In genomic region chr5:52799983-52800393, GRCh38 we compare ENCODE assay signal across 2 cellular contexts.
A peak's percentile ranks its signal among the peaks of the same experiment; 100 is the strongest.
TF ChIP-seq lines count a peak whose summit lies in the region.

No MANE protein-coding gene starts in this region.

TF ChIP-seq in A549, 52 proteins besides CTCF, POLR2A, EP300 and RAD21 (continued from another document):
- TF ChIP-seq, protein P1, sequence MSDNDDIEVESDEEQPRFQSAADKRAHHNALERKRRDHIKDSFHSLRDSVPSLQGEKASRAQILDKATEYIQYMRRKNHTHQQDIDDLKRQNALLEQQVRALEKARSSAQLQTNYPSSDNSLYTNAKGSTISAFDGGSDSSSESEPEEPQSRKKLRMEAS (IDR thresholded peaks at IDR 0.05) = peak; percentile 49
- TF ChIP-seq GATA3 (IDR thresholded peaks at IDR 0.05; ENCODE audit: borderline replicate concordance) (0 out of 2 replicates have a peak, but pooled peaks have one; percentile 23), FOSL2 (IDR thresholded peaks at IDR 0.05) (no peak), FOSL2 (CRISPR knock-in tag; IDR thresholded peaks at IDR 0.05) (no peak), ATOH8 (CRISPR knock-in tag; IDR thresholded peaks at IDR 0.05; ENCODE audit: low read depth) (no peak), NR3C1 (IDR thresholded peaks at IDR 0.05) (no peak), ZC3H11A (IDR thresholded peaks at IDR 0.05) (no peak), PBX3 (IDR thresholded peaks at IDR 0.05) (no peak), ZNF302 (CRISPR knock-in tag; IDR thresholded peaks at IDR 0.05) (no peak), MYC (IDR thresholded peaks at IDR 0.05; ENCODE audit: borderline replicate concordance, low read length) (no peak), CHD2 (IDR thresholded peaks at IDR 0.05; ENCODE audit: low read length, partially characterized antibody) (peak; percentile 3), NPAS2 (CRISPR knock-in tag; IDR thresholded peaks at IDR 0.05; ENCODE audit: borderline replicate concordance) (no peak), EHF (CRISPR knock-in tag; IDR thresholded peaks at IDR 0.05) (no peak), MAZ (IDR thresholded peaks at IDR 0.05; ENCODE audit: borderline replicate concordance, low read depth, low read length) (no peak), HDAC2 (IDR thresholded peaks at IDR 0.05) (no peak), BCL3 (IDR thresholded peaks at IDR 0.05) (peak; percentile 48; the same call in 1 of the 3 replicates), ESRRA (IDR thresholded peaks at IDR 0.05; ENCODE audit: borderline replicate concordance, low read length) (no peak)
- TF ChIP-seq, protein P2, sequence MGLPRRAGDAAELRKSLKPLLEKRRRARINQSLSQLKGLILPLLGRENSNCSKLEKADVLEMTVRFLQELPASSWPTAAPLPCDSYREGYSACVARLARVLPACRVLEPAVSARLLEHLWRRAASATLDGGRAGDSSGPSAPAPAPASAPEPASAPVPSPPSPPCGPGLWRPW (IDR thresholded peaks at IDR 0.05) = no peak
- TF ChIP-seq, protein P3, sequence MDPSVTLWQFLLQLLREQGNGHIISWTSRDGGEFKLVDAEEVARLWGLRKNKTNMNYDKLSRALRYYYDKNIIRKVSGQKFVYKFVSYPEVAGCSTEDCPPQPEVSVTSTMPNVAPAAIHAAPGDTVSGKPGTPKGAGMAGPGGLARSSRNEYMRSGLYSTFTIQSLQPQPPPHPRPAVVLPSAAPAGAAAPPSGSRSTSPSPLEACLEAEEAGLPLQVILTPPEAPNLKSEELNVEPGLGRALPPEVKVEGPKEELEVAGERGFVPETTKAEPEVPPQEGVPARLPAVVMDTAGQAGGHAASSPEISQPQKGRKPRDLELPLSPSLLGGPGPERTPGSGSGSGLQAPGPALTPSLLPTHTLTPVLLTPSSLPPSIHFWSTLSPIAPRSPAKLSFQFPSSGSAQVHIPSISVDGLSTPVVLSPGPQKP (IDR thresholded peaks at IDR 0.05; ENCODE audit: low read depth, low read length) = no peak

TF ChIP-seq in K562, 482 proteins besides CTCF, POLR2A, EP300 and RAD21 (continued from another document and continues in another):
- TF ChIP-seq CCAR2 (IDR thresholded peaks at IDR 0.05; ENCODE audit: low read depth, low read length) = no peak
- TF ChIP-seq PYGO2 (tag; IDR thresholded peaks at IDR 0.05) = no peak
- TF ChIP-seq ATF3 (IDR thresholded peaks at IDR 0.05) = peak; percentile 56
- TF ChIP-seq ATF3 (CRISPR knock-in tag; conservative IDR thresholded peaks at IDR 0.05) = no peak
- TF ChIP-seq RNF219 (CRISPR knock-in tag; IDR thresholded peaks at IDR 0.05) = no peak
- TF ChIP-seq ATF7 (IDR thresholded peaks at IDR 0.05) = peak; percentile 51; the same call in 1 of the 2 replicates
- TF ChIP-seq ZNF830 (CRISPR knock-in tag; IDR thresholded peaks at IDR 0.05) = 0 out of 2 replicates have a peak, but pooled peaks have one; percentile 25
- TF ChIP-seq DMBX1 (CRISPR knock-in tag; IDR thresholded peaks at IDR 0.05; ENCODE audit: borderline replicate concordance) = 0 out of 2 replicates have a peak, but pooled peaks have one; percentile 22
- TF ChIP-seq PHF8 (IDR thresholded peaks at IDR 0.05; ENCODE audit: borderline replicate concordance, low read length) = peak; percentile 80
- TF ChIP-seq MXI1 (IDR thresholded peaks at IDR 0.05; ENCODE audit: low read depth, low read length) = peak; percentile 32; the same call in 1 of the 2 replicates
- no peak for TF ChIP-seq TRIM24 (IDR thresholded peaks at IDR 0.05)
- TF ChIP-seq VEZF1 (CRISPR knock-in tag; IDR thresholded peaks at IDR 0.05) = 0 out of 2 replicates have a peak, but pooled peaks have one; percentile 29
- TF ChIP-seq KAT7 (CRISPR knock-in tag; IDR thresholded peaks at IDR 0.05; ENCODE audit: borderline replicate concordance) = 0 out of 2 replicates have a peak, but pooled peaks have one; percentile 23
- peak; percentile 76; the same call in 1 of the 2 replicates for TF ChIP-seq E2F3 (CRISPR knock-in tag; IDR thresholded peaks at IDR 0.05)
- TF ChIP-seq KDM4B (IDR thresholded peaks at IDR 0.05; ENCODE audit: borderline replicate concordance in 2 of 2, low read depth in 1 of 2) = 0 out of 4 replicates have a peak, but pooled peaks of 1 of the 2 experiments have one; percentile 54
- TF ChIP-seq POLR3A (IDR thresholded peaks at IDR 0.05; ENCODE audit: borderline replicate concordance, extremely low read depth, insufficient read depth, insufficient read length) = no peak
- peak; percentile 63; the same call in 1 of the 2 replicates for TF ChIP-seq ERF (CRISPR knock-in tag; IDR thresholded peaks at IDR 0.05)
- no peak for TF ChIP-seq BACH1 (tag; IDR thresholded peaks at IDR 0.05)
- TF ChIP-seq, protein P4, sequence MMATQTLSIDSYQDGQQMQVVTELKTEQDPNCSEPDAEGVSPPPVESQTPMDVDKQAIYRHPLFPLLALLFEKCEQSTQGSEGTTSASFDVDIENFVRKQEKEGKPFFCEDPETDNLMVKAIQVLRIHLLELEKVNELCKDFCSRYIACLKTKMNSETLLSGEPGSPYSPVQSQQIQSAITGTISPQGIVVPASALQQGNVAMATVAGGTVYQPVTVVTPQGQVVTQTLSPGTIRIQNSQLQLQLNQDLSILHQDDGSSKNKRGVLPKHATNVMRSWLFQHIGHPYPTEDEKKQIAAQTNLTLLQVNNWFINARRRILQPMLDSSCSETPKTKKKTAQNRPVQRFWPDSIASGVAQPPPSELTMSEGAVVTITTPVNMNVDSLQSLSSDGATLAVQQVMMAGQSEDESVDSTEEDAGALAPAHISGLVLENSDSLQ (IDR thresholded peaks at IDR 0.05) = 0 out of 2 replicates have a peak, but pooled peaks have one; percentile 5
- no peak for TF ChIP-seq ZC3H4 (CRISPR knock-in tag; IDR thresholded peaks at IDR 0.05; ENCODE audit: borderline replicate concordance)
- TF ChIP-seq SP1 (CRISPR knock-in tag; IDR thresholded peaks at IDR 0.05) = peak; percentile 61
- TF ChIP-seq, protein P5, sequence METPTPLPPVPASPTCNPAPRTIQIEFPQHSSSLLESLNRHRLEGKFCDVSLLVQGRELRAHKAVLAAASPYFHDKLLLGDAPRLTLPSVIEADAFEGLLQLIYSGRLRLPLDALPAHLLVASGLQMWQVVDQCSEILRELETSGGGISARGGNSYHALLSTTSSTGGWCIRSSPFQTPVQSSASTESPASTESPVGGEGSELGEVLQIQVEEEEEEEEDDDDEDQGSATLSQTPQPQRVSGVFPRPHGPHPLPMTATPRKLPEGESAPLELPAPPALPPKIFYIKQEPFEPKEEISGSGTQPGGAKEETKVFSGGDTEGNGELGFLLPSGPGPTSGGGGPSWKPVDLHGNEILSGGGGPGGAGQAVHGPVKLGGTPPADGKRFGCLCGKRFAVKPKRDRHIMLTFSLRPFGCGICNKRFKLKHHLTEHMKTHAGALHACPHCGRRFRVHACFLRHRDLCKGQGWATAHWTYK (CRISPR knock-in tag; IDR thresholded peaks at IDR 0.05) = 0 out of 2 replicates have a peak, but pooled peaks have one; percentile 53
- no peak for TF ChIP-seq BCL6 (CRISPR knock-in tag; IDR thresholded peaks at IDR 0.05)
- TF ChIP-seq SIN3A (IDR thresholded peaks at IDR 0.05; ENCODE audit: borderline replicate concordance in 2 of 2, control insufficient read depth in 1 of 2, low read depth in 2 of 2, low read length in 2 of 2) = peak in 1 of 2 experiments; percentile 38; a peak in 1 of 4 replicates
- peak; percentile 57 for TF ChIP-seq TAF1 (IDR thresholded peaks at IDR 0.05; ENCODE audit: control insufficient read depth, extremely low read depth, insufficient read depth, low read length, severe bottlenecking)
- peak; percentile 54; the same call in 1 of the 2 replicates for TF ChIP-seq CREM (IDR thresholded peaks at IDR 0.05; ENCODE audit: low read depth)
- TF ChIP-seq MAZ (CRISPR knock-in tag; conservative IDR thresholded peaks at IDR 0.05 in 1 of 2, IDR thresholded peaks at IDR 0.05 in 1 of 2) = peak in 1 of 2 experiments; percentile 53; a peak in 1 of 4 replicates
- TF ChIP-seq SPI1 (IDR thresholded peaks at IDR 0.05; ENCODE audit: borderline replicate concordance, low read depth, low read length) = peak; percentile 88
- no peak for TF ChIP-seq MECOM (CRISPR knock-in tag; IDR thresholded peaks at IDR 0.05)
- TF ChIP-seq RB1 (IDR thresholded peaks at IDR 0.05; ENCODE audit: low read depth) = peak; percentile 37; the same call in 1 of the 2 replicates
- TF ChIP-seq ZNF57 (CRISPR knock-in tag; IDR thresholded peaks at IDR 0.05) = no peak
- TF ChIP-seq POLR2AphosphoS2 (IDR thresholded peaks at IDR 0.05; ENCODE audit: low read length) = no peak
- TF ChIP-seq MEIS2 (IDR thresholded peaks at IDR 0.05; ENCODE audit: partially characterized antibody) = peak; percentile 94
- TF ChIP-seq, protein P6, sequence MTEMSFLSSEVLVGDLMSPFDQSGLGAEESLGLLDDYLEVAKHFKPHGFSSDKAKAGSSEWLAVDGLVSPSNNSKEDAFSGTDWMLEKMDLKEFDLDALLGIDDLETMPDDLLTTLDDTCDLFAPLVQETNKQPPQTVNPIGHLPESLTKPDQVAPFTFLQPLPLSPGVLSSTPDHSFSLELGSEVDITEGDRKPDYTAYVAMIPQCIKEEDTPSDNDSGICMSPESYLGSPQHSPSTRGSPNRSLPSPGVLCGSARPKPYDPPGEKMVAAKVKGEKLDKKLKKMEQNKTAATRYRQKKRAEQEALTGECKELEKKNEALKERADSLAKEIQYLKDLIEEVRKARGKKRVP (CRISPR knock-in tag; IDR thresholded peaks at IDR 0.05) = 0 out of 2 replicates have a peak, but pooled peaks have one; percentile 50
- 0 out of 2 replicates have a peak, but pooled peaks have one; percentile 33 for TF ChIP-seq PML (IDR thresholded peaks at IDR 0.05; ENCODE audit: low read length)
- TF ChIP-seq CREB5 (CRISPR knock-in tag; IDR thresholded peaks at IDR 0.05) = no peak
- peak; percentile 31; the same call in 1 of the 2 replicates for TF ChIP-seq JUND (IDR thresholded peaks at IDR 0.05; ENCODE audit: borderline replicate concordance, low read depth, low read length)
- TF ChIP-seq JUND (tag; IDR thresholded peaks at IDR 0.05; ENCODE audit: borderline replicate concordance, low read depth, low read length) = no peak
- peak; percentile 58; the same call in 1 of the 2 replicates for TF ChIP-seq BRD4 (IDR thresholded peaks at IDR 0.05)
- TF ChIP-seq MYC (IDR thresholded peaks at IDR 0.05; ENCODE audit: low read depth, low read length) = 0 out of 2 replicates have a peak, but pooled peaks have one; percentile 39
- no peak for TF ChIP-seq MYC (CRISPR knock-in tag; IDR thresholded peaks at IDR 0.05; ENCODE audit: borderline replicate concordance, low read depth)
- TF ChIP-seq, protein P7, sequence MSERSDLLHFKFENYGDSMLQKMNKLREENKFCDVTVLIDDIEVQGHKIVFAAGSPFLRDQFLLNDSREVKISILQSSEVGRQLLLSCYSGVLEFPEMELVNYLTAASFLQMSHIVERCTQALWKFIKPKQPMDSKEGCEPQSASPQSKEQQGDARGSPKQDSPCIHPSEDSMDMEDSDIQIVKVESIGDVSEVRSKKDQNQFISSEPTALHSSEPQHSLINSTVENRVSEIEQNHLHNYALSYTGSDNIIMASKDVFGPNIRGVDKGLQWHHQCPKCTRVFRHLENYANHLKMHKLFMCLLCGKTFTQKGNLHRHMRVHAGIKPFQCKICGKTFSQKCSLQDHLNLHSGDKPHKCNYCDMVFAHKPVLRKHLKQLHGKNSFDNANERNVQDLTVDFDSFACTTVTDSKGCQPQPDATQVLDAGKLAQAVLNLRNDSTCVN (CRISPR knock-in tag; IDR thresholded peaks at IDR 0.05) = no peak
- TF ChIP-seq NRF1 (conservative IDR thresholded peaks at IDR 0.05 in 1 of 2, IDR thresholded peaks at IDR 0.05 in 1 of 2) = peak; percentile 99
- TF ChIP-seq KDM1A (IDR thresholded peaks at IDR 0.05) = no peak
